1 cellular context compared by ENCODE assay signal in the genomic region with DNA sequence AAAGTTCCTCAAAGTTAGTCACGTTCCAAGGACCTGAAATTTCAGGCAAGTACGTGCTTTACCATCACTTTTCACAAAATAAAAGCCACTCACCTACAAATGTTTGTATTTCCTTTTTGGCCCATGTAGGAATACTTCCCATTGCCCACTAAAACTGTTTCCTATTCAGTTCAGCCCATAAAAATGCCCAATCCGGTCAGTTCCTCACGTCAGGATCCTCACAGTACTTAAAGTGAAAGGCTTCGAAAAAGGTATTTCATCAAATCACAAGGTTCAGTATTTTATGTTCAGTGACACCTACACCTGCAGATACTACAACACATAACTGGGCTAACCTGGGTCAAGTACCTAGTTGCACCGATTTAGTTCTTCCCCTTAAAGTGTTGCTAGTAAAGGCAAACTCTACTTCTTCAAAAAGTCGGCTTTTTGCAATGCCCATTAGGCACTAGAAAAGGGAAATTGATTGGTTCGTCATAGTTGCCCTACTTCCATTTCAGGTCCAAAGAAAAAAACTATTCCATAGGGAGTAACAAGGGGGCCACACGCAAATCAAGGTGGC.
TF ChIP-seq lines count a peak whose summit lies in the region.

No MANE protein-coding gene starts in this region.

TF ChIP-seq in SK-N-SH, 30 proteins besides CTCF, POLR2A, EP300 and RAD21 (continued from another document):
- TF ChIP-seq FOSL2 (IDR thresholded peaks at IDR 0.05; ENCODE audit: borderline replicate concordance, low read depth) (no peak), FOXJ3 (CRISPR knock-in tag; IDR thresholded peaks at IDR 0.05) (no peak)
